8 cellular contexts compared by ENCODE assay signal in genomic region chr3:171809513-171810277, GRCh38. TPM values are rescaled to one million over a fixed set of nuclear protein-coding genes. Genes with fewer than 3 reads are reported as not detected.
A peak's percentile ranks its signal among the peaks of the same experiment; 100 is the strongest.
DNase-seq lines count a peak whose midpoint lies in the region; ATAC-seq and TF ChIP-seq lines count a peak whose summit lies in the region.

No MANE protein-coding gene starts in this region.

- TF ChIP-seq CTCF in A673 (conservative IDR thresholded peaks at IDR 0.05; ENCODE audit: low read depth, low read length) = no peak
- TF ChIP-seq CTCF in lung (IDR thresholded peaks at IDR 0.05; ENCODE audit: control extremely low read depth, extremely low read depth) = no peak

- CTCF ChIA-PET in A673 (lab: Charles Lee) = interaction anchor here (0.5 to 0.7 kb wide), 3 partner anchors 37 to 523 kb away, joined by 3 to 4 read pairs (median 3); no protein-coding TSS in a partner anchor
- CTCF ChIA-PET in activated CD4-positive, alpha-beta T cell treated with anti-CD3 and anti-CD28 coated beads, Interleukin-2, amount 10 ng/mL, durations not matched to agents 7 days and 5 days (lab: Charles Lee) = no interaction called here

- no TSS peak for BruUV-seq in A673 (replicated peaks; lab: Mats Ljungman, UMichigan)

- H3K36me3 Mint-ChIP-seq in activated CD4-positive, alpha-beta T cell treated with anti-CD3 and anti-CD28 coated beads, Interleukin-2, amount 10 ng/mL, durations not matched to agents 7 days and 5 days (ENCODE audit: low read depth) = no peaks in the 10 kb centered on the region

- no peaks in the 10 kb centered on the region for H3K9me3 Mint-ChIP-seq in activated CD4-positive, alpha-beta T cell treated with anti-CD3 and anti-CD28 coated beads, Interleukin-2, amount 10 ng/mL, durations not matched to agents 7 days and 5 days

- H3K36me3 ChIP-seq in A673 (ENCODE audit: insufficient read depth, low read length, poor library complexity, severe bottlenecking) = no peaks in the 10 kb centered on the region
- H3K36me3 ChIP-seq in ectodermal cell (ENCODE audit: control insufficient read depth, insufficient read depth, low read length) = no peaks in the 10 kb centered on the region
- H3K36me3 ChIP-seq in lung (ENCODE audit: control insufficient read depth in 2 of 2, insufficient read depth in 2 of 2, low read length in 2 of 2) = no peaks in the 10 kb centered on the region

- H3K27me3 Mint-ChIP-seq in activated CD4-positive, alpha-beta T cell treated with anti-CD3 and anti-CD28 coated beads, Interleukin-2, amount 10 ng/mL, durations not matched to agents 7 days and 5 days = peaks cover 46% of the 10 kb centered on the region

- H3K4me1 Mint-ChIP-seq in activated CD4-positive, alpha-beta T cell treated with anti-CD3 and anti-CD28 coated beads, Interleukin-2, amount 10 ng/mL, durations not matched to agents 7 days and 5 days = peaks cover 11% of the 10 kb centered on the region

- H3K27ac ChIP-seq in A673 (ENCODE audit: low read depth, low read length, poor library complexity, severe bottlenecking) (peak overlapping the region; percentile 67), ectodermal cell (ENCODE audit: insufficient read depth, low read depth, low read length, poor library complexity, severe bottlenecking) (no peak overlapping the region), lung (ENCODE audit: low read depth in 1 of 2, low read length in 1 of 2) (peak overlapping the region; percentile 79 to 96)

- intact Hi-C loops in A673 (cut with micrococcal nuclease; ENCODE audit: unreplicated experiment) = no loop called here

- peak; percentile 31 for ATAC-seq in GM18499 (IDR thresholded peaks at IDR 0.05; ENCODE audit: insufficient read depth, unreplicated experiment)
- peak; percentile 37 for ATAC-seq in HG02763 (IDR thresholded peaks at IDR 0.05; ENCODE audit: unreplicated experiment)
- peak; percentile 87 for ATAC-seq in lung (ENCODE audit: insufficient read depth, low FRiP score)

- no peak overlapping the region for H3K27ac Mint-ChIP-seq in activated CD4-positive, alpha-beta T cell treated with anti-CD3 and anti-CD28 coated beads, Interleukin-2, amount 10 ng/mL, durations not matched to agents 7 days and 5 days

- peak overlapping the region; percentile 70 for H3K4me3 ChIP-seq in A673 (ENCODE audit: low read depth, low read length, poor library complexity, severe bottlenecking)
- H3K4me3 ChIP-seq in ectodermal cell (ENCODE audit: insufficient read depth, low read depth, low read length) = peak overlapping the region; percentile 70
- peak overlapping the region; percentile 23 for H3K4me3 ChIP-seq in lung

- H3K27me3 ChIP-seq in A673 (replicated peaks; ENCODE audit: insufficient read depth, low read depth, low read length, poor library complexity) = no peaks in the 10 kb centered on the region
- H3K27me3 ChIP-seq in ectodermal cell (ENCODE audit: control insufficient read depth, insufficient read depth, low read length, poor library complexity, severe bottlenecking) = peaks cover 37% of the 10 kb centered on the region
- no peaks in the 10 kb centered on the region for H3K27me3 ChIP-seq in lung (ENCODE audit: control insufficient read depth, insufficient read depth)

- WGBS in ectodermal cell, 2 experiments = 2 to 3% methylated on average over 52 of the region's 52 CpGs
- WGBS in lung, 2 donors = 2% methylated on average over 52 of the region's 52 CpGs

- H3K4me1 ChIP-seq in A673 (ENCODE audit: insufficient read depth, low read length, poor library complexity, severe bottlenecking) (peaks cover 30% of the 10 kb centered on the region), ectodermal cell (ENCODE audit: control insufficient read depth, insufficient read depth, low read length) (no peaks in the 10 kb centered on the region), lung (ENCODE audit: control insufficient read depth in 2 of 2, insufficient read depth in 2 of 2, low read length in 2 of 2) (peaks cover under 1 to 9% of the 10 kb centered on the region in 2 donors)

- DNase-seq in A673 (ENCODE audit: low spot score) = peak; percentile 81
- DNase-seq in NCI-H2196 (lab: John Stamatoyannopoulos, UW; ENCODE audit: unreplicated experiment) = peak; percentile 87
- peak; percentile 53 for DNase-seq in activated CD4-positive, alpha-beta T cell treated with anti-CD3 and anti-CD28 coated beads, Interleukin-2, amount 10 ng/mL, durations not matched to agents 7 days and 5 days
- no peak for DNase-seq in lung (ENCODE audit: low spot score)
- DNase-seq in stimulated activated CD8-positive, alpha-beta memory T cell treated with anti-CD3 and anti-CD28 coated beads, Interleukin-4, amount 100 ng/mL, for 24 hours (ENCODE audit: low read depth) = peak; percentile 15

- H3K9me3 ChIP-seq in A673 (ENCODE audit: low read depth, low read length, poor library complexity, severe bottlenecking) (no peaks in the 10 kb centered on the region), ectodermal cell (ENCODE audit: control insufficient read depth, low read length) (no peaks in the 10 kb centered on the region), lung (ENCODE audit: control insufficient read depth in 2 of 2, insufficient read depth in 1 of 2, low read length in 1 of 2) (no peaks in the 10 kb centered on the region)

- peak overlapping the region; percentile 75 for H3K4me3 Mint-ChIP-seq in activated CD4-positive, alpha-beta T cell treated with anti-CD3 and anti-CD28 coated beads, Interleukin-2, amount 10 ng/mL, durations not matched to agents 7 days and 5 days

- POLR2A ChIA-PET in A673 (lab: Charles Lee; ENCODE audit: low non-redundant PET) = interaction anchor here (0.7 kb wide), 1 partner anchor 8 kb away, joined by 4 read pairs; no protein-coding TSS in a partner anchor
- POLR2A ChIA-PET in activated CD4-positive, alpha-beta T cell treated with anti-CD3 and anti-CD28 coated beads, Interleukin-2, amount 10 ng/mL, durations not matched to agents 7 days and 5 days (lab: Charles Lee) = no interaction called here

RNA-seq across cellular contexts. Expression of gene PLD1, which starts 0.6 kb away (rescaled TPM):
- total RNA-seq in A673 (2021) (3.2 and 4.6 TPM in 2 replicates), lung (10 to 100 TPM; 17.4 to 31.1 TPM)
- under 1 TPM; 0.50 to 0.94 TPM for total RNA-seq in activated CD4-positive, alpha-beta T cell treated with anti-CD3 and anti-CD28 coated beads, Interleukin-2, amount 10 ng/mL, durations not matched to agents 7 days and 5 days
- polyA plus RNA-seq in ectodermal cell (2013, experiment 1 of 4) = 0.74 TPM
- 1.5 TPM for polyA plus RNA-seq in ectodermal cell (2013, experiment 2 of 4)
- 0.43 TPM for polyA plus RNA-seq in ectodermal cell (2013, experiment 3 of 4)
- polyA plus RNA-seq in ectodermal cell (2013, experiment 4 of 4) = 0.61 TPM
- polyA plus RNA-seq in lung = 1 to 10 TPM; 3.1 to 6.9 TPM

RNA-seq across cellular contexts. Expression of gene TMEM212, which starts 33.5 kb away (rescaled TPM):
- total RNA-seq in A673 (2021) (not detected in 2 replicates), lung (10 to 100 TPM; 11.5 to 16.5 TPM)
- total RNA-seq in activated CD4-positive, alpha-beta T cell treated with anti-CD3 and anti-CD28 coated beads, Interleukin-2, amount 10 ng/mL, durations not matched to agents 7 days and 5 days = not detected
- polyA plus RNA-seq in ectodermal cell (2013, experiment 1 of 4) = not detected
- polyA plus RNA-seq in ectodermal cell (2013, experiment 2 of 4) = not detected
- not detected for polyA plus RNA-seq in ectodermal cell (2013, experiment 3 of 4)
- not detected for polyA plus RNA-seq in ectodermal cell (2013, experiment 4 of 4)
- 1 to 10 TPM; 1.5 to 4.6 TPM for polyA plus RNA-seq in lung

Comparison
In these comparisons a context has a peak if more than half of its experiments do, and no peak if none do; other contexts are left out.
1. ATAC-seq: peak in every context shown above with its lines; median percentile 87 in lung; 37 in HG02763; 31 in GM18499.
2. RNA of gene TMEM212, which starts 33.5 kb away (total RNA-seq): 11.5 to 16.5 TPM in lung; not detected in A673 and not detected in activated CD4-positive, alpha-beta T cell treated with anti-CD3 and anti-CD28 coated beads, Interleukin-2, amount 10 ng/mL, durations not matched to agents 7 days and 5 days; every median in the first group is over 10 times any median in the second.
3. Peak in every context shown above with its lines, with median percentiles within 50 percentile points of each other: H3K4me3 ChIP-seq.